13 cellular contexts compared by ENCODE assay signal in the genomic region with DNA sequence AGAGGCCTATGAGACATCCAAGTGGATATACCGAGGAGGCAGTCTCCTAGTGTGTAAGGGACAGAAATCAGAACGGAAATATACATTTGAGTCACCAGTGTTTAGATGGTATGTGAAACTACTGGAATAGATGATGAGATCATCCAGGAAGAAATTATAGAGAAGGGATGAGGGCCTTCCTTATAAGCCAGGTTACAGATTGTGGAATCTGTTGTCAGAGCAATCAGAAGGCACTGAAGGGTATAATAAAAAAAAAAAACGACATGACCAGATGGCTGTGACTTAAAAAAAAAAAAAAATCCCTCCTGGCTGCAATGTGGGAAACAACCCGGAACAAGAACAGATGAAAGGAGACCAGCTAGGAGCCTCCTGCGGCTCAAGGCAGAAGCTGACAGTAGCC. TPM values are rescaled to one million over a fixed set of nuclear protein-coding genes. Genes with fewer than 3 reads are reported as not detected.
DNase-seq lines count a peak whose midpoint lies in the region; ATAC-seq and TF ChIP-seq lines count a peak whose summit lies in the region.
"Had no signal": no experiment of that assay in that cellular context is flagged by ENCODE, and none has a peak within 500 bp of the region (broad histone marks: within the 10 kb centered on the region; RNA-seq: fewer than 3 reads in every experiment).

No MANE protein-coding gene starts in this region.

- no peaks in the 10 kb centered on the region for H3K27me3 ChIP-seq in CD4-positive, alpha-beta T cell (ENCODE audit: control insufficient read depth, insufficient read depth, low read length)

- no peak overlapping the region for H3K4me3 Mint-ChIP-seq in CD4-positive, alpha-beta T cell
- no peak overlapping the region for H3K4me3 Mint-ChIP-seq in activated CD4-positive, alpha-beta memory T cell treated with anti-CD3 and anti-CD28 coated beads for 36 hours
- no peak overlapping the region for H3K4me3 Mint-ChIP-seq in mesothelial cell of epicardium
- H3K4me3 Mint-ChIP-seq in activated CD4-positive, alpha-beta T cell treated with anti-CD3 and anti-CD28 coated beads, Interleukin-2, amount 10 ng/mL, durations not matched to agents 7 days and 5 days = no peak overlapping the region

- peaks cover 26% of the 10 kb centered on the region for H3K4me1 Mint-ChIP-seq in CD4-positive, alpha-beta T cell (ENCODE audit: low read depth)
- peaks cover 51% of the 10 kb centered on the region for H3K4me1 Mint-ChIP-seq in activated CD4-positive, alpha-beta memory T cell treated with anti-CD3 and anti-CD28 coated beads for 36 hours (ENCODE audit: low read depth)
- no peaks in the 10 kb centered on the region for H3K4me1 Mint-ChIP-seq in mesothelial cell of epicardium
- peaks cover 33% of the 10 kb centered on the region for H3K4me1 Mint-ChIP-seq in activated CD4-positive, alpha-beta T cell treated with anti-CD3 and anti-CD28 coated beads, Interleukin-2, amount 10 ng/mL, durations not matched to agents 7 days and 5 days

- no peaks in the 10 kb centered on the region for H3K36me3 Mint-ChIP-seq in CD4-positive, alpha-beta T cell (ENCODE audit: low read depth)
- H3K36me3 Mint-ChIP-seq in activated CD4-positive, alpha-beta memory T cell treated with anti-CD3 and anti-CD28 coated beads for 36 hours = no peaks in the 10 kb centered on the region
- no peaks in the 10 kb centered on the region for H3K36me3 Mint-ChIP-seq in mesothelial cell of epicardium
- no peaks in the 10 kb centered on the region for H3K36me3 Mint-ChIP-seq in activated CD4-positive, alpha-beta T cell treated with anti-CD3 and anti-CD28 coated beads, Interleukin-2, amount 10 ng/mL, durations not matched to agents 7 days and 5 days (ENCODE audit: low read depth)

- CTCF ChIA-PET in CD4-positive, alpha-beta T cell (lab: Charles Lee) = no interaction called here
- CTCF ChIA-PET in activated CD4-positive, alpha-beta memory T cell treated with anti-CD3 and anti-CD28 coated beads for 36 hours (lab: Charles Lee) = interaction anchor here (0.6 kb wide), 2 partner anchors 153 to 547 kb away, joined by 3 to 4 read pairs; a partner anchor contains a TSS
- CTCF ChIA-PET in activated CD4-positive, alpha-beta T cell treated with anti-CD3 and anti-CD28 coated beads, Interleukin-2, amount 10 ng/mL, durations not matched to agents 7 days and 5 days (lab: Charles Lee) = interaction anchor here (0.6 to 0.7 kb wide), 3 partner anchors 26 to 185 kb away, joined by 3 to 5 read pairs (median 4); no protein-coding TSS in a partner anchor

- no peaks in the 10 kb centered on the region for H3K27me3 Mint-ChIP-seq in CD4-positive, alpha-beta T cell
- no peaks in the 10 kb centered on the region for H3K27me3 Mint-ChIP-seq in activated CD4-positive, alpha-beta memory T cell treated with anti-CD3 and anti-CD28 coated beads for 36 hours
- H3K27me3 Mint-ChIP-seq in mesothelial cell of epicardium (ENCODE audit: low read depth) = peaks cover 12% of the 10 kb centered on the region
- no peaks in the 10 kb centered on the region for H3K27me3 Mint-ChIP-seq in activated CD4-positive, alpha-beta T cell treated with anti-CD3 and anti-CD28 coated beads, Interleukin-2, amount 10 ng/mL, durations not matched to agents 7 days and 5 days

- H3K27ac ChIP-seq in CD4-positive, alpha-beta T cell (ENCODE audit: low read depth, low read length) = no peak overlapping the region

- no peak for TF ChIP-seq CTCF in CD4-positive, alpha-beta T cell (IDR thresholded peaks at IDR 0.05)
- no peak for TF ChIP-seq CTCF in mesothelial cell of epicardium (IDR thresholded peaks at IDR 0.05; ENCODE audit: unreplicated experiment)

- no peak for DNase-seq in CD4-positive, alpha-beta T cell
- DNase-seq in HS-5 (ENCODE audit: low read depth) (peak; percentile 82), glomerular visceral epithelial cell (ENCODE audit: extremely low spot score) (peak; percentile 63), mesothelial cell of epicardium (ENCODE audit: low spot score in 2 of 2, unreplicated experiment in 2 of 2) (no peak)
- DNase-seq in activated CD4-positive, alpha-beta memory T cell treated with anti-CD3 and anti-CD28 coated beads for 36 hours = no peak
- no peak for DNase-seq in activated CD4-positive, alpha-beta T cell treated with anti-CD3 and anti-CD28 coated beads, Interleukin-2, amount 10 ng/mL, durations not matched to agents 7 days and 5 days
- DNase-seq: activated CD4-positive, alpha-beta T cell treated with anti-CD3 and anti-CD28 coated beads for 4 hours; Caco-2; NCI-H1092 treated with DMSO at 0.1 percent for 48 hours had no signal

- no peaks in the 10 kb centered on the region for H3K9me3 Mint-ChIP-seq in CD4-positive, alpha-beta T cell
- H3K9me3 Mint-ChIP-seq in activated CD4-positive, alpha-beta memory T cell treated with anti-CD3 and anti-CD28 coated beads for 36 hours = no peaks in the 10 kb centered on the region
- H3K9me3 Mint-ChIP-seq in mesothelial cell of epicardium = no peaks in the 10 kb centered on the region
- no peaks in the 10 kb centered on the region for H3K9me3 Mint-ChIP-seq in activated CD4-positive, alpha-beta T cell treated with anti-CD3 and anti-CD28 coated beads, Interleukin-2, amount 10 ng/mL, durations not matched to agents 7 days and 5 days

- POLR2A ChIA-PET in CD4-positive, alpha-beta T cell (lab: Charles Lee) = no interaction called here
- POLR2A ChIA-PET in activated CD4-positive, alpha-beta memory T cell treated with anti-CD3 and anti-CD28 coated beads for 36 hours (lab: Charles Lee) = interaction anchor here (0.6 kb wide), 2 partner anchors 104 to 763 kb away, joined by 3 to 6 read pairs; no protein-coding TSS in a partner anchor
- POLR2A ChIA-PET in activated CD4-positive, alpha-beta T cell treated with anti-CD3 and anti-CD28 coated beads, Interleukin-2, amount 10 ng/mL, durations not matched to agents 7 days and 5 days (lab: Charles Lee) = no interaction called here

- intact Hi-C loops in CD4-positive, alpha-beta T cell (cut with DNase I, micrococcal nuclease) = no loop called here
- intact Hi-C loops in activated CD4-positive, alpha-beta memory T cell treated with anti-CD3 and anti-CD28 coated beads for 36 hours (cut with micrococcal nuclease) = no loop called here

- peak overlapping the region; percentile 55 for H3K27ac Mint-ChIP-seq in CD4-positive, alpha-beta T cell
- H3K27ac Mint-ChIP-seq in activated CD4-positive, alpha-beta memory T cell treated with anti-CD3 and anti-CD28 coated beads for 36 hours = peak overlapping the region; percentile 57
- no peak overlapping the region for H3K27ac Mint-ChIP-seq in mesothelial cell of epicardium
- H3K27ac Mint-ChIP-seq in activated CD4-positive, alpha-beta T cell treated with anti-CD3 and anti-CD28 coated beads, Interleukin-2, amount 10 ng/mL, durations not matched to agents 7 days and 5 days = no peak overlapping the region

- no peaks in the 10 kb centered on the region for H3K9me3 ChIP-seq in CD4-positive, alpha-beta T cell (ENCODE audit: control insufficient read depth, low read length)
- H3K9me3 ChIP-seq: Caco-2, HAP-1 had no signal

- ATAC-seq in CD4-positive, alpha-beta T cell (ENCODE audit: poor library complexity) = no peak
- ATAC-seq in HG02588 (IDR thresholded peaks at IDR 0.05; ENCODE audit: unreplicated experiment) (no peak), HG03139 (IDR thresholded peaks at IDR 0.05; ENCODE audit: unreplicated experiment) (no peak)

RNA-seq across cellular contexts. Expression of a gene that starts 2.7 kb away (rescaled TPM):
- under 1 TPM; 0.50 to 0.55 TPM for total RNA-seq in CD4-positive, alpha-beta T cell
- under 1 TPM; 0.21 to 0.82 TPM for total RNA-seq in activated CD4-positive, alpha-beta memory T cell treated with anti-CD3 and anti-CD28 coated beads for 36 hours
- total RNA-seq in mesothelial cell of epicardium = not detected in 3 replicates
- total RNA-seq in activated CD4-positive, alpha-beta T cell treated with anti-CD3 and anti-CD28 coated beads, Interleukin-2, amount 10 ng/mL, durations not matched to agents 7 days and 5 days = under 1 TPM; 0.20 to 0.54 TPM
- total RNA-seq: Caco-2, glomerular endothelial cell had no signal

RNA-seq across cellular contexts. Expression of a gene that starts 27.6 kb away (rescaled TPM):
- not detected for total RNA-seq in CD4-positive, alpha-beta T cell
- under 1 TPM in 1 of 2 experiments, not detected in 1; 0.22 TPM for total RNA-seq in activated CD4-positive, alpha-beta memory T cell treated with anti-CD3 and anti-CD28 coated beads for 36 hours
- 1.5 to 1.9 TPM (median 1.7 TPM) in 3 replicates for total RNA-seq in mesothelial cell of epicardium
- total RNA-seq in activated CD4-positive, alpha-beta T cell treated with anti-CD3 and anti-CD28 coated beads, Interleukin-2, amount 10 ng/mL, durations not matched to agents 7 days and 5 days = under 1 TPM in 1 of 2 experiments, not detected in 1; 0.10 TPM

RNA-seq across cellular contexts. Expression of a gene that starts 33.5 kb away (rescaled TPM):
- total RNA-seq in CD4-positive, alpha-beta T cell = under 1 TPM; 0.49 to 0.56 TPM
- total RNA-seq in activated CD4-positive, alpha-beta memory T cell treated with anti-CD3 and anti-CD28 coated beads for 36 hours = under 1 TPM in 1 of 2 experiments, not detected in 1; 0.46 TPM
- not detected in 3 replicates for total RNA-seq in mesothelial cell of epicardium
- total RNA-seq in activated CD4-positive, alpha-beta T cell treated with anti-CD3 and anti-CD28 coated beads, Interleukin-2, amount 10 ng/mL, durations not matched to agents 7 days and 5 days = not detected
- total RNA-seq: Caco-2, glomerular endothelial cell had no signal

RNA-seq across cellular contexts. Expression of a gene that starts 44.7 kb away (rescaled TPM):
- 10 to 100 TPM; 16.8 to 18.3 TPM for total RNA-seq in CD4-positive, alpha-beta T cell
- total RNA-seq in activated CD4-positive, alpha-beta memory T cell treated with anti-CD3 and anti-CD28 coated beads for 36 hours = 10 to 100 TPM in 1 of 2 experiments, 1 to 10 TPM in 1; 9.7 to 11.9 TPM
- total RNA-seq in mesothelial cell of epicardium = 12.3 to 14.4 TPM (median 13.5 TPM) in 3 replicates
- 10 to 100 TPM; 12.0 to 13.7 TPM for total RNA-seq in activated CD4-positive, alpha-beta T cell treated with anti-CD3 and anti-CD28 coated beads, Interleukin-2, amount 10 ng/mL, durations not matched to agents 7 days and 5 days

RNA-seq across cellular contexts. Expression of a gene that starts 44.8 kb away (rescaled TPM):
- 10 to 100 TPM; 10.5 to 11.1 TPM for total RNA-seq in CD4-positive, alpha-beta T cell
- total RNA-seq in activated CD4-positive, alpha-beta memory T cell treated with anti-CD3 and anti-CD28 coated beads for 36 hours = 100 to 1,000 TPM; 104 to 109 TPM
- 79.9 to 87.3 TPM (median 84.4 TPM) in 3 replicates for total RNA-seq in mesothelial cell of epicardium
- 10 to 100 TPM; 62.4 to 65.3 TPM for total RNA-seq in activated CD4-positive, alpha-beta T cell treated with anti-CD3 and anti-CD28 coated beads, Interleukin-2, amount 10 ng/mL, durations not matched to agents 7 days and 5 days

Comparison
In these comparisons a context has a peak if more than half of its experiments do, and no peak if none do; other contexts are left out.
1. DNase-seq: peak in HS-5 (single experiment) and glomerular visceral epithelial cell (single experiment); none in CD4-positive, alpha-beta T cell (0 of 10), activated CD4-positive, alpha-beta memory T cell treated with anti-CD3 and anti-CD28 coated beads for 36 hours (single experiment), mesothelial cell of epicardium (0 of 2) and activated CD4-positive, alpha-beta T cell treated with anti-CD3 and anti-CD28 coated beads, Interleukin-2, amount 10 ng/mL, durations not matched to agents 7 days and 5 days (single experiment).
2. H3K27ac Mint-ChIP-seq: peak in CD4-positive, alpha-beta T cell (single experiment) and activated CD4-positive, alpha-beta memory T cell treated with anti-CD3 and anti-CD28 coated beads for 36 hours (single experiment); none in mesothelial cell of epicardium (single experiment) and activated CD4-positive, alpha-beta T cell treated with anti-CD3 and anti-CD28 coated beads, Interleukin-2, amount 10 ng/mL, durations not matched to agents 7 days and 5 days (single experiment).